ENCODE assay signal across 14 cellular contexts in genomic region chr10:75109459-75109778, GRCh38. TPM values are rescaled to one million over a fixed set of nuclear protein-coding genes. Genes with fewer than 3 reads are reported as not detected.
DNase-seq lines count a peak whose midpoint lies in the region; ATAC-seq and TF ChIP-seq lines count a peak whose summit lies in the region.
"Had no signal": no experiment of that assay in that cellular context is flagged by ENCODE, and none has a peak within 500 bp of the region (broad histone marks: within the 10 kb centered on the region; RNA-seq: fewer than 3 reads in every experiment).

No MANE protein-coding gene starts in this region.

- H3K4me1 ChIP-seq in skeletal muscle tissue (ENCODE audit: control insufficient read depth in 3 of 3, insufficient read depth in 3 of 3, low read length in 3 of 3), result peaks cover 56 to 77% (median 58%) of the 10 kb centered on the region in 3 donors
- peaks cover 0 to 16% (median 2%) of the 10 kb centered on the region in 4 donors for H3K4me1 ChIP-seq in Peyer's patch

- peaks cover 28% of the 10 kb centered on the region for H3K4me1 Mint-ChIP-seq in activated naive CD4-positive, alpha-beta T cell treated with anti-CD3 and anti-CD28 coated beads for 36 hours (ENCODE audit: low read depth)
- H3K4me1 Mint-ChIP-seq in T-helper 17 cell, result peaks cover 23% of the 10 kb centered on the region

- H3K36me3 Mint-ChIP-seq in activated naive CD4-positive, alpha-beta T cell treated with anti-CD3 and anti-CD28 coated beads for 36 hours (ENCODE audit: low read depth), result peaks cover 2% of the 10 kb centered on the region
- H3K36me3 Mint-ChIP-seq in T-helper 17 cell (ENCODE audit: low read depth), result peaks cover 4% of the 10 kb centered on the region

- H3K4me3 ChIP-seq in skeletal muscle tissue (ENCODE audit: low read length in 3 of 3) (peak overlapping the region; percentile 41 to 88 (median 83)), Peyer's patch (no peak overlapping the region)
- H3K4me3 ChIP-seq: lower lobe of right lung, pancreas had no signal

- ATAC-seq in T-helper 17 cell, result no peak
- ATAC-seq in HG03342 (IDR thresholded peaks at IDR 0.05; ENCODE audit: unreplicated experiment), result no peak
- ATAC-seq: esophagus mucosa, lower lobe of right lung, pancreas had no signal

- DNase-seq in activated naive CD4-positive, alpha-beta T cell treated with anti-CD3 and anti-CD28 coated beads for 36 hours, result no peak
- DNase-seq in activated naive CD4-positive, alpha-beta T cell (lab: John Stamatoyannopoulos, UW), result no peak
- DNase-seq in T-helper 17 cell (no peak), epithelial cell of prostate (ENCODE audit: low read depth, low spot score) (no peak), NOMO-1 treated with dmso at 0.1 percent for 144 hours (lab: John Stamatoyannopoulos, UW; ENCODE audit: unreplicated experiment) (no peak), Peyer's patch (no peak)
- DNase-seq: activated gamma-delta T cell treated with Interleukin-2 at 50 U/mL for 16 hours, lower lobe of right lung, NCI-H146, pancreas, SHP77 had no signal

- H3K9me3 Mint-ChIP-seq in activated naive CD4-positive, alpha-beta T cell treated with anti-CD3 and anti-CD28 coated beads for 36 hours, result no peaks in the 10 kb centered on the region

- no peak overlapping the region for H3K4me3 Mint-ChIP-seq in activated naive CD4-positive, alpha-beta T cell treated with anti-CD3 and anti-CD28 coated beads for 36 hours
- peak overlapping the region; percentile 19 for H3K4me3 Mint-ChIP-seq in T-helper 17 cell

- H3K27me3 Mint-ChIP-seq in activated naive CD4-positive, alpha-beta T cell treated with anti-CD3 and anti-CD28 coated beads for 36 hours (ENCODE audit: low read depth), result no peaks in the 10 kb centered on the region
- no peaks in the 10 kb centered on the region for H3K27me3 Mint-ChIP-seq in T-helper 17 cell

- peak overlapping the region; percentile 22 for H3K27ac Mint-ChIP-seq in activated naive CD4-positive, alpha-beta T cell treated with anti-CD3 and anti-CD28 coated beads for 36 hours
- peak overlapping the region; percentile 99 for H3K27ac Mint-ChIP-seq in T-helper 17 cell

- TF ChIP-seq CTCF in Peyer's patch (IDR thresholded peaks at IDR 0.05), result no peak

- intact Hi-C loops in activated naive CD4-positive, alpha-beta T cell treated with anti-CD3 and anti-CD28 coated beads for 36 hours (cut with micrococcal nuclease), result loop anchor here (10.0 kb wide), 1 partner anchor 685 kb away; no protein-coding TSS in a partner anchor

- CTCF ChIA-PET in activated naive CD4-positive, alpha-beta T cell treated with anti-CD3 and anti-CD28 coated beads for 36 hours (lab: Charles Lee), result interaction anchor here (0.6 to 3.1 kb wide), 7 partner anchors 9 to 298 kb away, joined by 3 to 10 read pairs (median 3); partner anchors contain the start of gene COMTD1

- H3K27me3 ChIP-seq in skeletal muscle tissue (ENCODE audit: control insufficient read depth in 3 of 3, insufficient read depth in 3 of 3, low read length in 3 of 3), result no peaks in the 10 kb centered on the region
- no peaks in the 10 kb centered on the region for H3K27me3 ChIP-seq in Peyer's patch
- H3K27me3 ChIP-seq: pancreas had no signal

- no peak for TF ChIP-seq POLR2A in Peyer's patch (IDR thresholded peaks at IDR 0.05)

- H3K9ac ChIP-seq in skeletal muscle tissue (ENCODE audit: low read depth in 1 of 3, low read length in 3 of 3), result peak overlapping the region; percentile 93 to 98 (median 96)

- H3K36me3 ChIP-seq in skeletal muscle tissue (ENCODE audit: control insufficient read depth in 3 of 3, insufficient read depth in 3 of 3, low read length in 3 of 3), result peaks cover 0 to 5% (median 0%) of the 10 kb centered on the region in 3 donors
- no peaks in the 10 kb centered on the region for H3K36me3 ChIP-seq in Peyer's patch
- H3K36me3 ChIP-seq: lower lobe of right lung, pancreas had no signal

- H3K27ac ChIP-seq in epithelial cell of prostate (peak overlapping the region; percentile 80), skeletal muscle tissue (ENCODE audit: low read depth, low read length) (peak overlapping the region; percentile 99), Peyer's patch (no peak overlapping the region)
- H3K27ac ChIP-seq: lower lobe of right lung, pancreas had no signal

- H3K9me3 ChIP-seq in T-helper 17 cell (ENCODE audit: control insufficient read depth, low read length, poor library complexity, severe bottlenecking) (no peaks in the 10 kb centered on the region), skeletal muscle tissue (ENCODE audit: control insufficient read depth in 3 of 3, low read length in 3 of 3) (no peaks in the 10 kb centered on the region), Peyer's patch (no peaks in the 10 kb centered on the region)
- H3K9me3 ChIP-seq: lower lobe of right lung, pancreas had no signal

RNA-seq across cellular contexts. Expression of gene SAMD8, which starts 2.0 kb away (rescaled TPM):
- 10 to 100 TPM; 15.3 to 16.9 TPM for total RNA-seq in activated naive CD4-positive, alpha-beta T cell treated with anti-CD3 and anti-CD28 coated beads for 36 hours
- 10 to 100 TPM; 25.2 to 34.2 TPM for total RNA-seq in T-helper 17 cell
- 17.7 TPM for total RNA-seq in skeletal muscle tissue
- total RNA-seq in Peyer's patch, result 10 to 100 TPM; 18.5 to 23.5 (median 20.4) TPM

Comparison
In these comparisons a context has a peak if more than half of its experiments do, and no peak if none do; other contexts are left out.
1. H3K27ac ChIP-seq: peak in epithelial cell of prostate (single experiment) and skeletal muscle tissue (single experiment); none in Peyer's patch (0 of 4).
2. H3K4me3 ChIP-seq: peak in skeletal muscle tissue (3 of 3); none in Peyer's patch (0 of 4).